22 cellular contexts compared by ENCODE assay signal in the genomic region with DNA sequence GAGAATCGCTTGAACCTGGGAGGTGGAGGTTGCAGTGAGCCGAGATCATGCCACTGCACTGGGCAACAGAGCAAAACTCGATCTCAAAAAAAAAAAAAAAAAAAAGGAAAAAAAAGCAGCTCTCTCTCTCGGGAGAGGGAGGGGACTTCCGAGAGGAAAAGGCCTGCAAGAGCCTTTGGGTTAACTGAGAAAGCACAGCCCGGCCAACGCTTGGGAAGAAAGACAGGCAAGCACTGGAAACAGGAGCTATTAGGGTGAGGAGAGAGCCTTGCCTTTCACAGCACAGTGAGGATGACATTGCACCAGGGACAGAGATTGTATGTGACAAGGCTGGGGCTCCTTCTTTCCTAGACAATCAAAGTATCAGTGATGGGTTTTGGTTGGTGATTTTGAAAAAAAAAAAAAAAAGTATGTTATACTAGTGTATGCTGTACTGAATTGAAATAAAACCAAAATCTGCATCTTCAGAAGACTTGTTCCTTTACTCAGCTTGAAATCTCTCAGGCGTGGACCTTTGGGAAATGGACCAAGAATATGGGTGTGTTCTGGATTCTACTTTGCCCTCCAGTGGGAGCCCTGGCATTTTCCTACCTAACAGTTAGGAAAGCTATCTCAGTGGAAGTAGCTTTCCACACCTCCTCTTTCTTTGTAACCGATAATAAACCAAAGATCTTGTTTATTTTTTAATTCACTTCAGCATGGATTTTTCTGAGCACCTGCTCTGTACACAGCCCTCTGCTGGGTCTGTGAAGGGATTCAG. TPM values are rescaled to one million over a fixed set of nuclear protein-coding genes. Genes with fewer than 3 reads are reported as not detected.
DNase-seq lines count a peak whose midpoint lies in the region; ATAC-seq, FAIRE-seq and TF ChIP-seq lines count a peak whose summit lies in the region.
"Had no signal": no experiment of that assay in that cellular context is flagged by ENCODE, and none has a peak within 500 bp of the region (broad histone marks: within the 10 kb centered on the region; RNA-seq: fewer than 3 reads in every experiment).

No MANE protein-coding gene starts in this region.

- peak; percentile 2 for TF ChIP-seq CTCF in liver (IDR thresholded peaks at IDR 0.05; ENCODE audit: low read depth, low read length, missing input control)

- CTCF ChIA-PET in activated CD8-positive, alpha-beta memory T cell treated with anti-CD3 and anti-CD28 coated beads, Interleukin-2, amount 10 ng/mL, durations not matched to agents 7 days and 5 days (lab: Charles Lee): interaction anchor here (0.6 to 3.0 kb wide), 13 partner anchors 9 to 1117 kb away, joined by 3 to 13 read pairs (median 4); a partner anchor contains a TSS

- no peak overlapping the region for H3K4me3 ChIP-seq in liver (ENCODE audit: low read depth in 1 of 3, low read length in 3 of 3)
- H3K4me3 ChIP-seq: esophagus squamous epithelium, GM23248, left lung, tibial nerve had no signal

- H3K4me1 Mint-ChIP-seq in stimulated activated naive CD8-positive, alpha-beta T cell treated with anti-CD3 and anti-CD28 coated beads, Interleukin-15, amount 100 ng/mL, for 72 hours: peaks cover 14% of the 10 kb centered on the region
- peaks cover 3% of the 10 kb centered on the region for H3K4me1 Mint-ChIP-seq in activated CD8-positive, alpha-beta memory T cell treated with anti-CD3 and anti-CD28 coated beads, Interleukin-2, amount 10 ng/mL, durations not matched to agents 7 days and 5 days

- H3K36me3 Mint-ChIP-seq in activated CD8-positive, alpha-beta memory T cell treated with anti-CD3 and anti-CD28 coated beads, Interleukin-2, amount 10 ng/mL, durations not matched to agents 7 days and 5 days: peaks cover 53% of the 10 kb centered on the region

- DNase-seq in stimulated activated naive CD8-positive, alpha-beta T cell treated with anti-CD3 and anti-CD28 coated beads, Interleukin-15, amount 100 ng/mL, for 72 hours: no peak
- DNase-seq in stimulated activated naive CD8-positive, alpha-beta T cell treated with anti-CD3 and anti-CD28 coated beads, Interleukin-15, Interleukin-2, amounts not matched to agents 100 U/mL and 50 U/mL, for 24 hours: no peak
- DNase-seq in activated CD8-positive, alpha-beta memory T cell treated with anti-CD3 and anti-CD28 coated beads, Interleukin-2, amount 10 ng/mL, durations not matched to agents 7 days and 5 days: no peak
- no peak for DNase-seq in NCI-H526 (lab: John Stamatoyannopoulos, UW)
- no peak for DNase-seq in urothelium cell line (ENCODE audit: low spot score)
- DNase-seq: activated CD4-positive, alpha-beta T cell treated with anti-CD3 and anti-CD28 coated beads, Interleukin-2, amount 50 U/mL, for 48 hours; activated gamma-delta T cell treated with Interleukin-2 at 50 U/mL for 16 hours; AML-193; effector memory CD4-positive, alpha-beta T cell; esophagus squamous epithelium; GM23248; Karpas-422; left lung; NCI-H1048; NCI-H2081; nucleus accumbens; SHP77; stimulated activated naive CD4-positive, alpha-beta T cell; T-helper 1 cell had no signal

- no peak overlapping the region for H3K4me3 Mint-ChIP-seq in stimulated activated naive CD8-positive, alpha-beta T cell treated with anti-CD3 and anti-CD28 coated beads, Interleukin-15, amount 100 ng/mL, for 72 hours
- H3K4me3 Mint-ChIP-seq in activated CD8-positive, alpha-beta memory T cell treated with anti-CD3 and anti-CD28 coated beads, Interleukin-2, amount 10 ng/mL, durations not matched to agents 7 days and 5 days: no peak overlapping the region

- no peak overlapping the region for H3K9ac ChIP-seq in liver (ENCODE audit: low read depth in 1 of 2, low read length in 2 of 2)
- H3K9ac ChIP-seq: GM23248 had no signal

- no peak for FAIRE-seq in urothelium cell line (lab: Jason Lieb, UNC)

- H3K4me1 ChIP-seq in liver (ENCODE audit: control insufficient read depth in 4 of 4, insufficient read depth in 4 of 4, low read length in 3 of 4): peaks cover 19 to 44% (median 30%) of the 10 kb centered on the region in 4 donors

- no peak for TF ChIP-seq RAD21 in liver (IDR thresholded peaks at IDR 0.05)

- H3K27me3 Mint-ChIP-seq in stimulated activated naive CD8-positive, alpha-beta T cell treated with anti-CD3 and anti-CD28 coated beads, Interleukin-15, amount 100 ng/mL, for 72 hours: no peaks in the 10 kb centered on the region
- no peaks in the 10 kb centered on the region for H3K27me3 Mint-ChIP-seq in activated CD8-positive, alpha-beta memory T cell treated with anti-CD3 and anti-CD28 coated beads, Interleukin-2, amount 10 ng/mL, durations not matched to agents 7 days and 5 days

- H3K27ac Mint-ChIP-seq in stimulated activated naive CD8-positive, alpha-beta T cell treated with anti-CD3 and anti-CD28 coated beads, Interleukin-15, amount 100 ng/mL, for 72 hours: peak overlapping the region; percentile 12 to 81
- H3K27ac Mint-ChIP-seq in activated CD8-positive, alpha-beta memory T cell treated with anti-CD3 and anti-CD28 coated beads, Interleukin-2, amount 10 ng/mL, durations not matched to agents 7 days and 5 days: peak overlapping the region; percentile 63

- no peaks in the 10 kb centered on the region for H3K9me3 ChIP-seq in liver (ENCODE audit: control insufficient read depth in 4 of 4, low read length in 3 of 4)
- H3K9me3 ChIP-seq: esophagus squamous epithelium, left lung had no signal

- peaks cover 2 to 18% (median 9%) of the 10 kb centered on the region in 4 donors for H3K36me3 ChIP-seq in liver (ENCODE audit: control insufficient read depth in 4 of 4, insufficient read depth in 3 of 4, low read depth in 1 of 4, low read length in 3 of 4)

- WGBS in liver: 70% methylated on average over 9 of the region's 9 CpGs

- no peak for ATAC-seq in stimulated activated naive CD8-positive, alpha-beta T cell treated with anti-CD3 and anti-CD28 coated beads, Interleukin-15, amount 100 ng/mL, for 72 hours
- ATAC-seq in stimulated activated naive CD8-positive, alpha-beta T cell treated with anti-CD3 and anti-CD28 coated beads, Interleukin-15, Interleukin-2, amounts not matched to agents 100 U/mL and 50 U/mL, for 24 hours: no peak
- no peak for ATAC-seq in activated CD8-positive, alpha-beta memory T cell treated with anti-CD3 and anti-CD28 coated beads, Interleukin-2, amount 10 ng/mL, durations not matched to agents 7 days and 5 days
- no peak for ATAC-seq in GM19324 (IDR thresholded peaks at IDR 0.05; ENCODE audit: low FRiP score, unreplicated experiment)
- ATAC-seq: left lung had no signal

- peak overlapping the region; percentile 65 to 94 for H3K27ac ChIP-seq in liver (ENCODE audit: low read depth in 1 of 2, low read length in 2 of 2)
- H3K27ac ChIP-seq: GM23248, left lung had no signal

- peaks cover 0 to 7% of the 10 kb centered on the region in 2 donors for H3K9me3 Mint-ChIP-seq in stimulated activated naive CD8-positive, alpha-beta T cell treated with anti-CD3 and anti-CD28 coated beads, Interleukin-15, amount 100 ng/mL, for 72 hours
- H3K9me3 Mint-ChIP-seq in activated CD8-positive, alpha-beta memory T cell treated with anti-CD3 and anti-CD28 coated beads, Interleukin-2, amount 10 ng/mL, durations not matched to agents 7 days and 5 days (ENCODE audit: low read depth): no peaks in the 10 kb centered on the region

- H3K27me3 ChIP-seq in liver (ENCODE audit: control insufficient read depth in 4 of 4, insufficient read depth in 4 of 4, low read length in 3 of 4): no peaks in the 10 kb centered on the region
- H3K27me3 ChIP-seq: esophagus squamous epithelium, left lung, tibial nerve had no signal

TF ChIP-seq in liver, 16 proteins besides CTCF, POLR2A, EP300 and RAD21:
- peak; percentile 2 for TF ChIP-seq SP1 (IDR thresholded peaks at IDR 0.05)
- TF ChIP-seq RXRA (IDR thresholded peaks at IDR 0.05): no peak
- TF ChIP-seq HNF4G (IDR thresholded peaks at IDR 0.05): no peak

RNA-seq across cellular contexts. Expression of a gene that starts 16.7 kb away (rescaled TPM):
- 100 to 1,000 TPM; 362 to 378 TPM for total RNA-seq in activated CD8-positive, alpha-beta memory T cell treated with anti-CD3 and anti-CD28 coated beads, Interleukin-2, amount 10 ng/mL, durations not matched to agents 7 days and 5 days
- total RNA-seq in liver: 10 to 100 TPM; 63.4 to 66.9 TPM
- polyA plus RNA-seq in liver: 100 to 1,000 TPM in 1 of 2 donors, 10 to 100 TPM in 1; 49.8 to 111 TPM

RNA-seq across cellular contexts. Expression of a gene that starts 43.5 kb away (rescaled TPM):
- 10 to 100 TPM; 17.8 to 30.8 TPM for total RNA-seq in activated CD8-positive, alpha-beta memory T cell treated with anti-CD3 and anti-CD28 coated beads, Interleukin-2, amount 10 ng/mL, durations not matched to agents 7 days and 5 days
- total RNA-seq in liver: 1 to 10 TPM; 4.5 to 6.3 TPM
- polyA plus RNA-seq in liver: 10 to 100 TPM in 1 of 2 donors, 1 to 10 TPM in 1; 5.0 to 13.9 TPM

Comparison
In these comparisons a context has a peak if more than half of its experiments do, and no peak if none do; other contexts are left out.
1. RNA of a gene that starts 16.7 kb away (total RNA-seq): 362 to 378 TPM in activated CD8-positive, alpha-beta memory T cell treated with anti-CD3 and anti-CD28 coated beads, Interleukin-2, amount 10 ng/mL, durations not matched to agents 7 days and 5 days; 63.4 to 66.9 TPM in liver; every median in the first group is over 4 times any median in the second.